12 cellular contexts compared by ENCODE assay signal in the genomic region with DNA sequence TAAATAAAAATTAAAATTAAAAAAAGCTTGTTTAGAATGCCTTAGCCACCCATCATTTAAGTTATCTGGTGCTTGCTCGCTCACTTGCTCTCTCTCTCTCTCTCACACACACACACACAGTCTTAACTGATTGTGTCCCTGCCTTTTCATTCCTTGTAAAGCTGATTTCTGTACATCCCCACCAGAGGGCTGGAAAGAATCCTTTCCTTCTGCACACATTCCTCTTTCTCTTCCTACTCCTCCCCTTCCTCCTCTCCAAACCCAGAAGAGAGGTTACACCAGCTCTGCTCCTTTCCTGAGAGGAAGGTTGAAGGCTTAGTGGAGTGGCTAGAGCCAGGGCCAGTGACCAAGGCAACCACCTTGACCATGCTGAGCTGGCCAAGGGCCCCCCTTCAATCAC. TPM values are rescaled to one million over a fixed set of nuclear protein-coding genes. Genes with fewer than 3 reads are reported as not detected.
DNase-seq lines count a peak whose midpoint lies in the region; ATAC-seq, FAIRE-seq and TF ChIP-seq lines count a peak whose summit lies in the region.
"Had no signal": no experiment of that assay in that cellular context is flagged by ENCODE, and none has a peak within 500 bp of the region (broad histone marks: within the 10 kb centered on the region; RNA-seq: fewer than 3 reads in every experiment).

No MANE protein-coding gene starts in this region.

- DNase-seq in BE2C, result no peak
- DNase-seq in ELR (ENCODE audit: low read depth), result peak; percentile 39
- no peak for DNase-seq in activated naive CD8-positive, alpha-beta T cell treated with anti-CD3 and anti-CD28 coated beads, Interleukin-2, amount 50 U/mL, for 24 hours
- no peak for DNase-seq in keratinocyte (ENCODE audit: low read depth, low spot score)
- DNase-seq in NCI-H2081 (lab: John Stamatoyannopoulos, UW), result no peak
- no peak for DNase-seq in AG20443 (ENCODE audit: low spot score)
- DNase-seq: activated CD8-positive, alpha-beta memory T cell treated with anti-CD3 and anti-CD28 coated beads for 24 hours; heart right ventricle; NCI-H2227 treated with DMSO at 0.1 percent for 48 hours had no signal

- H3K4me1 Mint-ChIP-seq in activated naive CD8-positive, alpha-beta T cell treated with anti-CD3 and anti-CD28 coated beads, Interleukin-2, amount 50 U/mL, for 24 hours, result peaks cover 66% of the 10 kb centered on the region

- no peaks in the 10 kb centered on the region for H3K9me3 ChIP-seq in BE2C
- no peaks in the 10 kb centered on the region for H3K9me3 ChIP-seq in keratinocyte (ENCODE audit: control insufficient read depth, low read depth, low read length)
- H3K9me3 ChIP-seq: heart right ventricle had no signal

- no peak overlapping the region for H3K4me2 ChIP-seq in keratinocyte (ENCODE audit: control insufficient read depth, extremely low read depth, insufficient read depth, low read depth, low read length)
- H3K4me2 ChIP-seq: KMS-11 had no signal

- H3K27me3 ChIP-seq in BE2C (no peaks in the 10 kb centered on the region), keratinocyte (ENCODE audit: control insufficient read depth, extremely low read depth, insufficient read depth, low read length) (no peaks in the 10 kb centered on the region)
- H3K27me3 ChIP-seq: heart right ventricle had no signal

- H3K9me3 Mint-ChIP-seq in activated naive CD8-positive, alpha-beta T cell treated with anti-CD3 and anti-CD28 coated beads, Interleukin-2, amount 50 U/mL, for 24 hours, result no peaks in the 10 kb centered on the region

- H3K9ac ChIP-seq in keratinocyte (ENCODE audit: control insufficient read depth, extremely low read depth, insufficient read depth, low read length), result no peak overlapping the region
- H3K9ac ChIP-seq: KMS-11 had no signal

- H3K36me3 ChIP-seq in BE2C (no peaks in the 10 kb centered on the region), keratinocyte (ENCODE audit: control insufficient read depth in 2 of 2, extremely low read depth in 1 of 2, insufficient read depth in 2 of 2, low read length in 2 of 2) (peaks cover 9 to 15% of the 10 kb centered on the region in 2 experiments)

- no peaks in the 10 kb centered on the region for H3K27me3 Mint-ChIP-seq in activated naive CD8-positive, alpha-beta T cell treated with anti-CD3 and anti-CD28 coated beads, Interleukin-2, amount 50 U/mL, for 24 hours

- TF ChIP-seq CTCF in BE2C (IDR thresholded peaks at IDR 0.05; ENCODE audit: low read depth, low read length), result 0 out of 2 replicates have a peak, but pooled peaks have one; percentile 20
- TF ChIP-seq CTCF in keratinocyte (optimal IDR thresholded peaks at IDR 0.05 in 1 of 3, IDR thresholded peaks at IDR 0.05 in 1 of 3, conservative IDR thresholded peaks at IDR 0.05 in 1 of 3; ENCODE audit: extremely low read depth in 1 of 3, insufficient read depth in 2 of 3, low read length in 3 of 3), result peak in 2 of 3 experiments; percentile 8 to 20

- H3K4me3 Mint-ChIP-seq in activated naive CD8-positive, alpha-beta T cell treated with anti-CD3 and anti-CD28 coated beads, Interleukin-2, amount 50 U/mL, for 24 hours, result no peak overlapping the region

- H3K36me3 Mint-ChIP-seq in activated naive CD8-positive, alpha-beta T cell treated with anti-CD3 and anti-CD28 coated beads, Interleukin-2, amount 50 U/mL, for 24 hours (ENCODE audit: low read depth), result peaks cover 11% of the 10 kb centered on the region

- H4K20me1 ChIP-seq in keratinocyte (ENCODE audit: control insufficient read depth, extremely low read depth, insufficient read depth, low read length), result peaks cover 9% of the 10 kb centered on the region

- no peak for FAIRE-seq in keratinocyte (lab: Jason Lieb, UNC)

- H3K4me3 ChIP-seq in BE2C (ENCODE audit: low read depth, low read length), result no peak overlapping the region
- H3K4me3 ChIP-seq in keratinocyte (ENCODE audit: control insufficient read depth in 2 of 3, extremely low read depth in 1 of 3, insufficient read depth in 2 of 3, low read depth in 1 of 3, low read length in 3 of 3), result no peak overlapping the region
- H3K4me3 ChIP-seq: heart right ventricle had no signal

- no peak for ATAC-seq in activated naive CD8-positive, alpha-beta T cell treated with anti-CD3 and anti-CD28 coated beads, Interleukin-2, amount 50 U/mL, for 24 hours
- ATAC-seq in GM18867 (IDR thresholded peaks at IDR 0.05; ENCODE audit: unreplicated experiment) (no peak), HG03045 (IDR thresholded peaks at IDR 0.05; ENCODE audit: unreplicated experiment) (no peak)
- ATAC-seq: heart right ventricle had no signal

- H3K9me1 ChIP-seq in keratinocyte (ENCODE audit: control insufficient read depth, extremely low read depth, insufficient read depth, low read length), result peaks cover 3% of the 10 kb centered on the region

- H3K27ac ChIP-seq in keratinocyte (ENCODE audit: control insufficient read depth, insufficient read depth, low read length), result no peak overlapping the region
- H3K27ac ChIP-seq: KMS-11 had no signal

- no peak overlapping the region for H2AFZ ChIP-seq in keratinocyte (ENCODE audit: control insufficient read depth, low read length)

- no peaks in the 10 kb centered on the region for H3K4me1 ChIP-seq in BE2C
- H3K4me1 ChIP-seq in keratinocyte (ENCODE audit: control insufficient read depth, extremely low read depth, insufficient read depth, low read length), result no peaks in the 10 kb centered on the region

- H3K79me2 ChIP-seq in keratinocyte (ENCODE audit: control insufficient read depth, insufficient read depth, low read length), result peaks cover 60% of the 10 kb centered on the region

- dilution Hi-C loops in keratinocyte (cut with MboI; ENCODE audit: extremely low pct_ligation_motif_present, low sequenced_read_pairs), result no loop called here

- peak overlapping the region; percentile 22 for H3K27ac Mint-ChIP-seq in activated naive CD8-positive, alpha-beta T cell treated with anti-CD3 and anti-CD28 coated beads, Interleukin-2, amount 50 U/mL, for 24 hours

RNA-seq across cellular contexts. Expression of gene STK10, which starts 25.7 kb away (rescaled TPM):
- 16.7 TPM for polyA plus RNA-seq in BE2C (2012; ENCODE audit: insufficient read depth, insufficient read length, low read depth)
- 13.3 to 22.7 TPM (median 19.8 TPM) in 3 replicates for polyA plus RNA-seq in keratinocyte
- 15.0 TPM for polyA plus RNA-seq in keratinocyte (2011; ENCODE audit: low read depth)
- 13.2 and 18.0 TPM in 2 replicates for polyA plus RNA-seq in keratinocyte (2011; cell fraction: cytosol; rRNA removed)
- polyA plus RNA-seq in keratinocyte (2011; cell fraction: nucleus; rRNA removed), result 54.7 and 65.4 TPM in 2 replicates
- 15.3 and 32.5 TPM in 2 replicates for polyA plus RNA-seq in keratinocyte (2012; ENCODE audit: low replicate concordance)
- polyA minus RNA-seq in keratinocyte, result 28.7 to 110 TPM (median 46.6 TPM) in 3 replicates
- polyA minus RNA-seq in keratinocyte (2011; cell fraction: cytosol; rRNA and poly(A)+ RNA removed), result 36.4 TPM
- 47.3 and 72.0 TPM in 2 replicates for polyA minus RNA-seq in keratinocyte (2011; cell fraction: nucleus; rRNA and poly(A)+ RNA removed)

RNA-seq across cellular contexts. Expression of gene EFCAB9, which starts 31.6 kb away (rescaled TPM):
- polyA plus RNA-seq in BE2C (2012; ENCODE audit: insufficient read depth, insufficient read length, low read depth), result not detected
- polyA plus RNA-seq in keratinocyte, result not detected in 3 replicates
- polyA plus RNA-seq in keratinocyte (2011; ENCODE audit: low read depth), result not detected
- polyA plus RNA-seq in keratinocyte (2011; cell fraction: cytosol; rRNA removed), result not detected in 2 replicates
- polyA plus RNA-seq in keratinocyte (2011; cell fraction: nucleus; rRNA removed), result not detected in 2 replicates
- not detected in 2 replicates for polyA plus RNA-seq in keratinocyte (2012; ENCODE audit: low replicate concordance)
- not detected in 3 replicates for polyA minus RNA-seq in keratinocyte
- polyA minus RNA-seq in keratinocyte (2011; cell fraction: cytosol; rRNA and poly(A)+ RNA removed), result not detected
- polyA minus RNA-seq in keratinocyte (2011; cell fraction: nucleus; rRNA and poly(A)+ RNA removed), result not detected in 2 replicates
- polyA plus RNA-seq: heart right ventricle had no signal
